ENCODE assay signal across 21 cellular contexts in the genomic region with DNA sequence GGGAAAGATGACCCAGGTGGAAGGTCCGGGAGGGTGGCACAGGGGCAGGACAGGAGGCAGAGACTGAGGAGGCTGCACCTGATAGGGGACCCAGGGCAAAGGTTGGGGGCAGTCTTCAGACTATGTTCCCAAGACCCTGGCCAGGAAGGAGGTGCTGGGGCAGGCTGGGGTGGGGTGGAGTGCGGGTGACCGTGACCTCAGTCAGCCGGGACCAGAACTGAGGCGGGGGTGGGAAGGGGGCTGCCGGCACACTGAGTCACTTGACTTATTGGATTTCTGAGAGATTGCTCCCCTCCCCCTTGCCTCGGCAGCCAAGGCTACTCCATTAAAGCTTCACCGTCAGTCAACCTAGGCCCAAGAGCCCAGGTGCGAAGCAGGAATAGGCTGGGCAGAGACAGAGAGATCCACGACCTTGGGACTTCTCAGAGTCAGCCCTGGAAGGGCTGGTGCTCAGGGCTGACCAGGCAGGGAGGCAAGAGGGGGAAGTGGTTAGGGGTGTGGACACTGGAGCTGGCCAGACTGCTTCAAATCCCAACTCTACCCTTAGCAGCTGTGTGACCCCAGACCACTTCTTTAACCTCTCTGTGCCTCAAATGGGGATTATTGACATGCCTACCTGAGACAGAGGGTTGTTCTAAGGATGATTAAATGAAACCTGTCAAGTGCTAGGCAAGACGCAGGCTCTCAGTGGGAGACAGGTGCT. TPM values are rescaled to one million over a fixed set of nuclear protein-coding genes. Genes with fewer than 3 reads are reported as not detected.
"Had no signal": no experiment of that assay in that cellular context is flagged by ENCODE, and none has a peak within 500 bp of the region (broad histone marks: within the 10 kb centered on the region; RNA-seq: fewer than 3 reads in every experiment).

No MANE protein-coding gene starts in this region.

- ATAC-seq: activated naive CD4-positive, alpha-beta T cell treated with anti-CD3 and anti-CD28 coated beads, Interleukin-2, amount 50 U/mL, for 72 hours; stimulated activated memory B cell treated with anti-CD40 and anti-IgM and Interleukin-4, amounts not matched to agents 10 μg/mL and 1 μg/mL and 100 μg/mL, for 72 hours; WTC11 had no signal

- H3K4me3 ChIP-seq: coronary artery, esophagus squamous epithelium, tibial nerve had no signal

- H3K36me3 ChIP-seq: brain microvascular endothelial cell, esophagus squamous epithelium, tibial nerve had no signal

- H3K27ac Mint-ChIP-seq: activated CD4-positive, alpha-beta memory T cell treated with anti-CD3 and anti-CD28 coated beads, Interleukin-2, amount 10 ng/mL, durations not matched to agents 7 days and 5 days; activated naive CD4-positive, alpha-beta T cell treated with anti-CD3 and anti-CD28 coated beads, Interleukin-2, amount 50 U/mL, for 72 hours; stimulated activated memory B cell treated with anti-CD40 and anti-IgM and Interleukin-4, amounts not matched to agents 10 μg/mL and 1 μg/mL and 100 μg/mL, for 72 hours had no signal

- H3K9me3 ChIP-seq: esophagus squamous epithelium, tibial nerve had no signal

- H3K27ac ChIP-seq: brain microvascular endothelial cell, coronary artery, esophagus squamous epithelium had no signal

- H3K27me3 ChIP-seq: brain microvascular endothelial cell, tibial nerve had no signal

- H3K9me3 Mint-ChIP-seq: activated CD4-positive, alpha-beta memory T cell treated with anti-CD3 and anti-CD28 coated beads, Interleukin-2, amount 10 ng/mL, durations not matched to agents 7 days and 5 days; activated naive CD4-positive, alpha-beta T cell treated with anti-CD3 and anti-CD28 coated beads, Interleukin-2, amount 50 U/mL, for 72 hours; central memory CD8-positive, alpha-beta T cell; nephron; stimulated activated memory B cell treated with anti-CD40 and anti-IgM and Interleukin-4, amounts not matched to agents 10 μg/mL and 1 μg/mL and 100 μg/mL, for 72 hours; WTC11 had no signal

- H3K4me3 Mint-ChIP-seq: activated CD4-positive, alpha-beta memory T cell treated with anti-CD3 and anti-CD28 coated beads, Interleukin-2, amount 10 ng/mL, durations not matched to agents 7 days and 5 days; central memory CD8-positive, alpha-beta T cell; nephron; stimulated activated memory B cell treated with anti-CD40 and anti-IgM and Interleukin-4, amounts not matched to agents 10 μg/mL and 1 μg/mL and 100 μg/mL, for 72 hours; WTC11 had no signal

- H3K36me3 Mint-ChIP-seq: activated naive CD4-positive, alpha-beta T cell treated with anti-CD3 and anti-CD28 coated beads, Interleukin-2, amount 50 U/mL, for 72 hours; stimulated activated memory B cell treated with anti-CD40 and anti-IgM and Interleukin-4, amounts not matched to agents 10 μg/mL and 1 μg/mL and 100 μg/mL, for 72 hours; WTC11 had no signal

- DNase-seq: activated CD4-positive, alpha-beta memory T cell treated with anti-CD3 and anti-CD28 coated beads, Interleukin-2, amount 10 ng/mL, durations not matched to agents 7 days and 5 days; activated CD4-positive, alpha-beta T cell treated with anti-CD3 and anti-CD28 coated beads for 4 hours; activated CD8-positive, alpha-beta memory T cell treated with anti-CD3 and anti-CD28 coated beads, Interleukin-2, amount 50 U/mL, for 4 hours; activated effector memory CD4-positive, alpha-beta T cell treated with anti-CD3 and anti-CD28 coated beads, Interleukin-2, amount 50 U/mL, for 16 hours; activated T-cell treated with anti-CD3 and anti-CD28 coated beads, Interleukin-2, amount 50 U/mL, for 48 hours; amygdala; brain microvascular endothelial cell; effector CD4-positive, alpha-beta T cell; esophagus squamous epithelium; glutamatergic neuron; kidney glomerular epithelial cell; T-helper 2 cell had no signal

- H3K4me1 Mint-ChIP-seq: central memory CD8-positive, alpha-beta T cell had no signal

RNA-seq across cellular contexts. Expression of gene LAPTM5, which starts 47.9 kb away (rescaled TPM):
- total RNA-seq: fibroblast of villous mesenchyme, osteocyte had no signal
